Comparison of ENCODE assay signal across 9 cellular contexts in genomic region chr10:79242620-79243152, GRCh38.
A peak's percentile ranks its signal among the peaks of the same experiment; 100 is the strongest.
DNase-seq lines count a peak whose midpoint lies in the region; ATAC-seq and TF ChIP-seq lines count a peak whose summit lies in the region.
"Had no signal": no experiment of that assay in that cellular context is flagged by ENCODE, and none has a peak within 500 bp of the region (broad histone marks: within the 10 kb centered on the region; RNA-seq: fewer than 3 reads in every experiment).

No MANE protein-coding gene starts in this region.

- DNase-seq in NCI-H345 (lab: John Stamatoyannopoulos, UW) (peak; percentile 27), NCI-H345 treated with DMSO at 0.1 percent for 48 hours (lab: John Stamatoyannopoulos, UW; ENCODE audit: unreplicated experiment) (no peak), PC-9 (peak; percentile 62 to 72), head of caudate nucleus (peak in 41 of 42 donors; percentile 51 to 89 (median 73)), osteocyte (ENCODE audit: extremely low spot score, unreplicated experiment) (peak; percentile 88), aorta (peak; percentile 78 to 89)
- peak; percentile 62 for DNase-seq in activated naive CD4-positive, alpha-beta T cell treated with anti-CD3 and anti-CD28 coated beads, Interleukin-2, amount 50 U/mL, for 16 hours

- H3K4me1 ChIP-seq in PC-9 (replicated peaks; ENCODE audit: insufficient read depth) (peaks cover 32% of the 10 kb centered on the region), aorta (ENCODE audit: control insufficient read depth in 1 of 2, insufficient read depth in 2 of 2, low read length in 2 of 2) (peaks cover 5% of the 10 kb centered on the region in 2 donors)

- no peaks in the 10 kb centered on the region for H3K9me3 ChIP-seq in PC-9 (ENCODE audit: insufficient read depth, low read depth)
- H3K9me3 ChIP-seq in aorta (ENCODE audit: control insufficient read depth, low read length), result no peaks in the 10 kb centered on the region

- no peaks in the 10 kb centered on the region for H3K9me2 ChIP-seq in PC-9 (ENCODE audit: insufficient read depth)

- H3K79me2 ChIP-seq in PC-9 (ENCODE audit: low read depth), result peaks cover 15% of the 10 kb centered on the region; the same call in 1 of the 2 replicates

- H2AFZ ChIP-seq in PC-9, result peak overlapping the region; percentile 61; the same call in 1 of the 2 replicates

- CTCF ChIA-PET in PC-9 (lab: Charles Lee), result no interaction called here

- H3K9me3 Mint-ChIP-seq in osteocyte (ENCODE audit: unreplicated experiment), result no peaks in the 10 kb centered on the region

- H4K20me1 ChIP-seq in PC-9 (ENCODE audit: insufficient read depth), result no peaks in the 10 kb centered on the region; the same call in none of the 2 replicates

- peaks cover 63% of the 10 kb centered on the region for H3K4me1 Mint-ChIP-seq in osteocyte (ENCODE audit: unreplicated experiment)

- no TSS peak for BruUV-seq in PC-9 (replicated peaks; lab: Mats Ljungman, UMichigan)

- WGBS in aorta, 2 donors, result 0 to 1% methylated on average over 53 to 60 of the region's 60 CpGs

- peaks cover 29% of the 10 kb centered on the region for H3F3A ChIP-seq in PC-9 (ENCODE audit: insufficient read depth, low read depth)

- H3K36me3 ChIP-seq in PC-9 (ENCODE audit: low read depth) (no peaks in the 10 kb centered on the region), aorta (ENCODE audit: control insufficient read depth in 1 of 2, insufficient read depth in 2 of 2, low read length in 1 of 2) (no peaks in the 10 kb centered on the region)

- H3K4me3 ChIP-seq in PC-9, result peak overlapping the region; percentile 66
- H3K4me3 ChIP-seq in aorta (ENCODE audit: low read length in 2 of 2), result peak overlapping the region; percentile 41 to 70

- TF ChIP-seq CTCF in PC-9 (conservative IDR thresholded peaks at IDR 0.05) (no peak), osteocyte (IDR thresholded peaks at IDR 0.05) (no peak)

- H3K4me2 ChIP-seq in PC-9, result peak overlapping the region; percentile 76

- H3K36me3 Mint-ChIP-seq in osteocyte (ENCODE audit: unreplicated experiment), result peaks cover 4% of the 10 kb centered on the region

- ATAC-seq in HG03135 (IDR thresholded peaks at IDR 0.05; ENCODE audit: unreplicated experiment) (peak; percentile 40), aorta (ENCODE audit: low FRiP score) (peak; percentile 27)

- no peak overlapping the region for H3K27ac Mint-ChIP-seq in osteocyte (ENCODE audit: unreplicated experiment)

- intact Hi-C loops in PC-9 (cut with micrococcal nuclease; ENCODE audit: unreplicated experiment), result no loop called here
- intact Hi-C loops in head of caudate nucleus (cut with DNase I), result loop anchor here (5.0 kb wide), 1 partner anchor 45 kb away; no protein-coding TSS in a partner anchor
- intact Hi-C loops in aorta (cut with DNase I), result no loop called here

- H3K27ac ChIP-seq in PC-9, result no peak overlapping the region
- no peak overlapping the region for H3K27ac ChIP-seq in aorta (ENCODE audit: low read depth in 1 of 2, low read length in 2 of 2)
- H3K27ac ChIP-seq: C4-2B had no signal

- peak overlapping the region; percentile 54 for H3K4me3 Mint-ChIP-seq in osteocyte (ENCODE audit: unreplicated experiment)

- POLR2A ChIA-PET in PC-9 (lab: Charles Lee; ENCODE audit: unreplicated experiment), result interaction anchor here (0.7 kb wide), 1 partner anchor 274 kb away, joined by 15 read pairs; no protein-coding TSS in a partner anchor

- H3K27me3 ChIP-seq in PC-9 (ENCODE audit: insufficient read depth, low read depth) (no peaks in the 10 kb centered on the region), aorta (ENCODE audit: control insufficient read depth in 1 of 2, insufficient read depth in 2 of 2, low read length in 1 of 2) (no peaks in the 10 kb centered on the region)

- no peaks in the 10 kb centered on the region for H3K27me3 Mint-ChIP-seq in osteocyte (ENCODE audit: unreplicated experiment)
